In genomic region chr2:144152817-144153271, GRCh38 we compare ENCODE assay signal across 10 cellular contexts.
DNase-seq lines count a peak whose midpoint lies in the region; ATAC-seq, FAIRE-seq and TF ChIP-seq lines count a peak whose summit lies in the region.
"Had no signal": no experiment of that assay in that cellular context is flagged by ENCODE, and none has a peak within 500 bp of the region (broad histone marks: within the 10 kb centered on the region; RNA-seq: fewer than 3 reads in every experiment).

No MANE protein-coding gene starts in this region.

- DNase-seq in NB4 (ENCODE audit: low read depth) (peak; percentile 51), osteocyte (ENCODE audit: extremely low spot score, unreplicated experiment) (no peak), nephron progenitor cell (no peak), DMS153 treated with DMSO at 0.1 percent for 48 hours (lab: John Stamatoyannopoulos, UW; ENCODE audit: unreplicated experiment) (no peak), NCI-H510A treated with DMSO at 0.1 percent for 48 hours (lab: John Stamatoyannopoulos, UW) (no peak)
- no peak for DNase-seq in activated naive CD4-positive, alpha-beta T cell treated with Interleukin-2 at 50 U/mL for 16 hours
- DNase-seq: left colon had no signal

- peak; percentile 87 for FAIRE-seq in endometrium (lab: Jason Lieb, UNC)

- no peak overlapping the region for H3K4me3 Mint-ChIP-seq in osteocyte (ENCODE audit: unreplicated experiment)
- H3K4me3 Mint-ChIP-seq in nephron progenitor cell, result no peak overlapping the region

- ATAC-seq in GM18909 (IDR thresholded peaks at IDR 0.05; ENCODE audit: poor library complexity, unreplicated experiment), result peak; percentile 57
- ATAC-seq: left colon had no signal

- H3K27ac Mint-ChIP-seq in osteocyte (ENCODE audit: unreplicated experiment) (no peak overlapping the region), nephron progenitor cell (no peak overlapping the region)

- H3K27me3 Mint-ChIP-seq in osteocyte (ENCODE audit: unreplicated experiment) (no peaks in the 10 kb centered on the region), nephron progenitor cell (ENCODE audit: low read depth, poor library complexity) (no peaks in the 10 kb centered on the region)

- TF ChIP-seq CTCF in NB4 (IDR thresholded peaks at IDR 0.05; ENCODE audit: low read depth, low read length), result no peak
- peak; percentile 8 for TF ChIP-seq CTCF in osteocyte (IDR thresholded peaks at IDR 0.05)
- TF ChIP-seq CTCF in nephron progenitor cell (IDR thresholded peaks at IDR 0.05), result no peak

- H3K4me3 ChIP-seq in NB4 (ENCODE audit: low read depth, low read length), result no peak overlapping the region
- H3K4me3 ChIP-seq: SJSA1 had no signal

- TF ChIP-seq POLR2A in NB4 (IDR thresholded peaks at IDR 0.05; ENCODE audit: extremely low read depth, insufficient read length), result no peak

- H3K4me1 Mint-ChIP-seq in osteocyte (ENCODE audit: unreplicated experiment) (peaks cover 14% of the 10 kb centered on the region), nephron progenitor cell (peaks cover 9% of the 10 kb centered on the region)

- H3K9me3 Mint-ChIP-seq in osteocyte (ENCODE audit: unreplicated experiment) (no peaks in the 10 kb centered on the region), nephron progenitor cell (no peaks in the 10 kb centered on the region)

- no peaks in the 10 kb centered on the region for H3K36me3 Mint-ChIP-seq in osteocyte (ENCODE audit: unreplicated experiment)
- H3K36me3 Mint-ChIP-seq in nephron progenitor cell (ENCODE audit: low read depth), result no peaks in the 10 kb centered on the region
